24 cellular contexts compared by ENCODE assay signal in genomic region chr22:42625416-42625815, GRCh38. TPM values are rescaled to one million over a fixed set of nuclear protein-coding genes. Genes with fewer than 3 reads are reported as not detected.
DNase-seq lines count a peak whose midpoint lies in the region; ATAC-seq, FAIRE-seq and TF ChIP-seq lines count a peak whose summit lies in the region.
"Had no signal": no experiment of that assay in that cellular context is flagged by ENCODE, and none has a peak within 500 bp of the region (broad histone marks: within the 10 kb centered on the region; RNA-seq: fewer than 3 reads in every experiment).

No MANE protein-coding gene starts in this region.

- no peaks in the 10 kb centered on the region for H3K79me2 ChIP-seq in HepG2 (ENCODE audit: insufficient read depth, low read length)

- CTCF ChIA-PET in HepG2 (lab: Yijun Ruan, JAX; ENCODE audit: low intra/inter-chr PET ratio, low total read pairs) (no interaction called here), IMR-90 (lab: Yijun Ruan, JAX) (no interaction called here)

- peak overlapping the region; percentile 73 for H2AK9ac ChIP-seq in IMR-90 (replicated peaks; ENCODE audit: low read depth, low read length, poor library complexity)

- H2AFZ ChIP-seq in HepG2 (ENCODE audit: low read length) (no peak overlapping the region), IMR-90 (replicated peaks; ENCODE audit: low read length, poor library complexity) (no peak overlapping the region)
- H2AFZ ChIP-seq: GM23248 had no signal

- H3K4me2 ChIP-seq in HepG2 (ENCODE audit: low read depth, low read length), result no peak overlapping the region
- no peak overlapping the region for H3K4me2 ChIP-seq in IMR-90 (ENCODE audit: low read depth, low read length)
- H3K4me2 ChIP-seq: A549 had no signal

- WGBS in HepG2 (ENCODE audit: low lambda C conversion rate), result 96% methylated on average over 15 of the region's 15 CpGs
- WGBS in right lobe of liver (ENCODE audit: insufficient coverage, low coverage, low lambda C conversion rate, missing lambda C conversion rate), result 85% methylated on average over 10 of the region's 15 CpGs
- WGBS in IMR-90 (ENCODE audit: extremely low coverage in 2 of 2, insufficient read length in 1 of 2), 2 experiments, result 94% methylated on average over 6 of the region's 15 CpGs; no CpG with 5 or more reads in 1 of the 2 experiments

- peaks cover 0 to 34% of the 10 kb centered on the region in 2 experiments for H3K79me1 ChIP-seq in IMR-90 (ENCODE audit: low read depth in 1 of 2, low read length in 2 of 2)

- no peak overlapping the region for H3K56ac ChIP-seq in IMR-90 (ENCODE audit: extremely low read depth, insufficient read depth, low read length)

- peaks cover 26% of the 10 kb centered on the region for H3K36me3 Mint-ChIP-seq in osteocyte (ENCODE audit: unreplicated experiment)
- peaks cover 12% of the 10 kb centered on the region for H3K36me3 Mint-ChIP-seq in endothelial cell (ENCODE audit: low read depth, unreplicated experiment)

- no TSS peak for BruUV-seq in HepG2 (replicated peaks; lab: Mats Ljungman, UMichigan)
- BruUV-seq in IMR-90 (replicated peaks; lab: Mats Ljungman, UMichigan), result no TSS peak

- H3K27me3 ChIP-seq in HepG2 (ENCODE audit: control insufficient read depth in 1 of 2, insufficient read depth in 2 of 2, low read length in 2 of 2), result no peaks in the 10 kb centered on the region
- H3K27me3 ChIP-seq in right lobe of liver, result no peaks in the 10 kb centered on the region
- no peaks in the 10 kb centered on the region for H3K27me3 ChIP-seq in IMR-90 (ENCODE audit: control insufficient read depth, insufficient read depth, low read length)
- H3K27me3 ChIP-seq: BE2C had no signal

- H3K27me3 Mint-ChIP-seq in osteocyte (ENCODE audit: unreplicated experiment) (no peaks in the 10 kb centered on the region), endothelial cell (ENCODE audit: unreplicated experiment) (peaks cover 19% of the 10 kb centered on the region)
- H3K27me3 Mint-ChIP-seq: CD4-positive, CD25-positive, alpha-beta regulatory T cell had no signal

- H4K20me1 ChIP-seq in HepG2 (ENCODE audit: insufficient read depth, low read length) (peaks cover 9% of the 10 kb centered on the region), IMR-90 (ENCODE audit: insufficient read depth, low read length) (peaks cover 19% of the 10 kb centered on the region)

- H2BK20ac ChIP-seq in IMR-90 (ENCODE audit: low read depth, low read length), result no peak overlapping the region

- peaks cover 40 to 74% of the 10 kb centered on the region in 2 experiments for H3K36me3 ChIP-seq in HepG2 (replicated peaks in 1 of 2; ENCODE audit: control insufficient read depth in 1 of 2, insufficient read depth in 2 of 2, low read length in 2 of 2)
- H3K36me3 ChIP-seq in right lobe of liver, result peaks cover 5 to 56% (median 33%) of the 10 kb centered on the region in 4 donors
- H3K36me3 ChIP-seq in IMR-90 (ENCODE audit: control insufficient read depth, insufficient read depth, low read length), result peaks cover 60% of the 10 kb centered on the region

- no peak for FAIRE-seq in HepG2 (lab: Jason Lieb, UNC)
- FAIRE-seq: A549, G401.6, GM12892, GM19239, H1 had no signal

- H3K9me3 ChIP-seq in HepG2 (ENCODE audit: low read length), result no peaks in the 10 kb centered on the region
- no peaks in the 10 kb centered on the region for H3K9me3 ChIP-seq in right lobe of liver
- H3K9me3 ChIP-seq in IMR-90 (ENCODE audit: control insufficient read depth, insufficient read depth, low read length), result no peaks in the 10 kb centered on the region
- H3K9me3 ChIP-seq: A549, BE2C, Caco-2 had no signal

- POLR2A ChIA-PET in HepG2 (lab: Yijun Ruan, JAX), result interaction anchor here (0.9 to 4.5 kb wide), 2 partner anchors 10 to 18 kb away, joined by 3 to 20 read pairs; no protein-coding TSS in a partner anchor
- POLR2A ChIA-PET in IMR-90 (lab: Charles Lee; ENCODE audit: unreplicated experiment), result no interaction called here

- no peak overlapping the region for H4K8ac ChIP-seq in IMR-90 (ENCODE audit: low read depth in 2 of 2, low read length in 2 of 2)

- no peak overlapping the region for H3K18ac ChIP-seq in IMR-90 (ENCODE audit: low read depth, low read length)

- no peak overlapping the region for H2BK5ac ChIP-seq in IMR-90 (ENCODE audit: low read depth, low read length, poor library complexity, severe bottlenecking)

- no peak overlapping the region for H2BK120ac ChIP-seq in IMR-90 (ENCODE audit: low read depth, low read length)

- H3K23ac ChIP-seq in IMR-90 (ENCODE audit: low read depth, low read length), result no peak overlapping the region

- H3K4ac ChIP-seq in IMR-90 (ENCODE audit: low read depth, low read length), result no peak overlapping the region

- TF ChIP-seq EP300 in HepG2 (IDR thresholded peaks at IDR 0.05; ENCODE audit: low read depth in 2 of 2, low read length in 2 of 2) (no peak), HepG2 (CRISPR knock-in tag; IDR thresholded peaks at IDR 0.05; ENCODE audit: borderline replicate concordance) (no peak)

- H2BK15ac ChIP-seq in IMR-90 (ENCODE audit: low read depth, low read length), result no peak overlapping the region

- H3K9ac ChIP-seq in HepG2 (ENCODE audit: insufficient read depth, low read depth, low read length), result no peak overlapping the region
- H3K9ac ChIP-seq in IMR-90 (ENCODE audit: low read depth, low read length), result no peak overlapping the region
- H3K9ac ChIP-seq: GM23248 had no signal

- H3K4me1 ChIP-seq in HepG2 (ENCODE audit: insufficient read depth, low read length), result no peaks in the 10 kb centered on the region; the same call in 1 of the 2 replicates
- H3K4me1 ChIP-seq in right lobe of liver, result peaks cover 0 to 24% (median 0%) of the 10 kb centered on the region in 4 donors
- peaks cover 8% of the 10 kb centered on the region for H3K4me1 ChIP-seq in IMR-90 (ENCODE audit: control insufficient read depth, insufficient read depth, low read length)
- H3K4me1 ChIP-seq: BE2C, Caco-2 had no signal

- in situ Hi-C loops in HepG2 (cut with HindIII; ENCODE audit: extremely low pct_ligation_motif_present, low pct_unique_long_range_greater_than_20kb), result no loop called here
- in situ Hi-C loops in IMR-90 (cut with MboI; ENCODE audit: low sequenced_read_pairs), result no loop called here

- no peak overlapping the region for H4K91ac ChIP-seq in IMR-90 (ENCODE audit: insufficient read depth, low read depth, low read length)

- dilution Hi-C loops in IMR-90 (cut with HindIII; ENCODE audit: low sequenced_read_pairs, unreplicated experiment), result no loop called here

- no peak overlapping the region for H3K27ac ChIP-seq in HepG2 (ENCODE audit: extremely low read length, insufficient read depth, low read length)
- H3K27ac ChIP-seq in right lobe of liver, result no peak overlapping the region
- no peak overlapping the region for H3K27ac ChIP-seq in IMR-90 (ENCODE audit: insufficient read depth, low read length)
- H3K27ac ChIP-seq: C4-2B, GM23248 had no signal

- H3K14ac ChIP-seq in IMR-90 (replicated peaks; ENCODE audit: low read depth, low read length), result no peak overlapping the region

- no peak overlapping the region for H2AK5ac ChIP-seq in IMR-90 (ENCODE audit: low read depth, low read length)

- no peak overlapping the region for H3K4me3 Mint-ChIP-seq in osteocyte (ENCODE audit: unreplicated experiment)
- no peak overlapping the region for H3K4me3 Mint-ChIP-seq in endothelial cell (ENCODE audit: unreplicated experiment)
- H3K4me3 Mint-ChIP-seq: CD4-positive, CD25-positive, alpha-beta regulatory T cell; CD8-positive, alpha-beta T cell; H9 had no signal

- no peak for TF ChIP-seq RAD21 in HepG2 (CRISPR knock-in tag; IDR thresholded peaks at IDR 0.05)
- no peak for TF ChIP-seq RAD21 in IMR-90 (IDR thresholded peaks at IDR 0.05; ENCODE audit: low read length)

- no peaks in the 10 kb centered on the region for H3K9me3 Mint-ChIP-seq in osteocyte (ENCODE audit: unreplicated experiment)
- H3K9me3 Mint-ChIP-seq in endothelial cell (ENCODE audit: unreplicated experiment), result no peaks in the 10 kb centered on the region
- H3K9me3 Mint-ChIP-seq: CD4-positive, CD25-positive, alpha-beta regulatory T cell; CD8-positive, alpha-beta T cell; H9 had no signal

- no peak for TF ChIP-seq CTCF in HepG2 (CRISPR knock-in tag; IDR thresholded peaks at IDR 0.05)
- TF ChIP-seq CTCF in right lobe of liver (IDR thresholded peaks at IDR 0.05), result no peak
- no peak for TF ChIP-seq CTCF in IMR-90 (conservative IDR thresholded peaks at IDR 0.05; ENCODE audit: low read depth, low read length)
- TF ChIP-seq CTCF in osteocyte (IDR thresholded peaks at IDR 0.05), result no peak
- no peak for TF ChIP-seq CTCF in endothelial cell (IDR thresholded peaks at IDR 0.05; ENCODE audit: unreplicated experiment)

- H3K27ac Mint-ChIP-seq in osteocyte (ENCODE audit: unreplicated experiment) (peak overlapping the region; percentile 35), endothelial cell (ENCODE audit: unreplicated experiment) (no peak overlapping the region)
- H3K27ac Mint-ChIP-seq: CD4-positive, CD25-positive, alpha-beta regulatory T cell; CD8-positive, alpha-beta T cell; H9 had no signal

- H3K4me1 Mint-ChIP-seq in osteocyte (ENCODE audit: unreplicated experiment), result peaks cover 45% of the 10 kb centered on the region
- H3K4me1 Mint-ChIP-seq in endothelial cell (ENCODE audit: unreplicated experiment), result no peaks in the 10 kb centered on the region

- no peak overlapping the region for H3K4me3 ChIP-seq in HepG2 (replicated peaks in 1 of 3; ENCODE audit: insufficient read depth in 1 of 3, low read depth in 2 of 3, low read length in 3 of 3)
- H3K4me3 ChIP-seq in right lobe of liver, result no peak overlapping the region
- no peak overlapping the region for H3K4me3 ChIP-seq in IMR-90 (ENCODE audit: insufficient read depth, low read depth, low read length)
- H3K4me3 ChIP-seq: A549, GM23248 had no signal

- 0 out of 2 replicates have a peak, but pooled peaks cover 9% of the 10 kb centered on the region for H3K9me1 ChIP-seq in IMR-90 (ENCODE audit: insufficient read depth, low read length)

- no peak for ATAC-seq in HepG2
- ATAC-seq in right lobe of liver, result no peak
- no peak for ATAC-seq in IMR-90 (ENCODE audit: low read depth)
- ATAC-seq: A549; CD8-positive, alpha-beta T cell; HCT116 had no signal

- no peak overlapping the region for H4K5ac ChIP-seq in IMR-90 (ENCODE audit: low read depth, low read length)

- no peak for DNase-seq in HepG2 (ENCODE audit: low spot score)
- DNase-seq in right lobe of liver, result no peak
- no peak for DNase-seq in IMR-90
- DNase-seq in osteocyte (ENCODE audit: extremely low spot score, unreplicated experiment), result no peak
- DNase-seq in endothelial cell (ENCODE audit: low spot score), result no peak
- no peak for DNase-seq in nucleus accumbens (lab: John Stamatoyannopoulos, UW)
- DNase-seq: 8988T; ACHN; AML-193; BE2C; Caco-2; CD4-positive, CD25-positive, alpha-beta regulatory T cell; CD8-positive, alpha-beta T cell; DMS153; DND-41; GM23248; H9 had no signal

- intact Hi-C loops in HepG2 (cut with micrococcal nuclease; ENCODE audit: unreplicated experiment), result no loop called here
- intact Hi-C loops in right lobe of liver (cut with DNase I), result no loop called here
- intact Hi-C loops in IMR-90 (cut with micrococcal nuclease), result no loop called here

- TF ChIP-seq POLR2A in HepG2 (IDR thresholded peaks at IDR 0.05; ENCODE audit: insufficient read depth in 1 of 2, low read depth in 2 of 2, low read length in 2 of 2), result no peak
- no peak for TF ChIP-seq POLR2A in right lobe of liver (IDR thresholded peaks at IDR 0.05)
- TF ChIP-seq POLR2A in IMR-90 (IDR thresholded peaks at IDR 0.05; ENCODE audit: low read depth, low read length), result no peak

RNA-seq across cellular contexts. Expression of gene POLDIP3, which starts 10.7 kb away (rescaled TPM):
- total RNA-seq in HepG2 (2016; rRNA removed; fragmentation: Illumina TruSeq; extraction: Trizol) (47.4 and 64.1 TPM in 2 replicates), right lobe of liver (10 to 100 TPM; 17.1 to 22.6 (median 21.1) TPM), IMR-90 (2012; rRNA removed) (28.1 and 33.9 TPM in 2 replicates), osteocyte (77.8 and 77.9 TPM in 2 replicates), endothelial cell (ENCODE audit: unreplicated experiment) (50.0 TPM)
- 6.4 and 8.7 TPM in 2 replicates for total RNA-seq in HepG2 (2016; cell fraction: cytosol; rRNA removed; fragmentation: Illumina TruSeq; extraction: Trizol; ENCODE audit: low read depth)
- 45.0 and 57.8 TPM in 2 replicates for total RNA-seq in HepG2 (2016; cell fraction: insoluble cytoplasmic fraction; rRNA removed; fragmentation: Illumina TruSeq; extraction: Trizol)
- 23.2 TPM in 2 replicates for total RNA-seq in HepG2 (2016; cell fraction: membrane; rRNA removed; fragmentation: Illumina TruSeq; extraction: Trizol)
- total RNA-seq in HepG2 (2016; cell fraction: nucleus; rRNA removed; fragmentation: Illumina TruSeq; extraction: Trizol), result 32.4 and 36.4 TPM in 2 replicates
- polyA plus RNA-seq in HepG2 (2011; rRNA removed) (45.8 and 50.1 TPM in 2 replicates), IMR-90 (2012; rRNA removed) (43.6 and 45.4 TPM in 2 replicates)
- polyA plus RNA-seq in HepG2 (2011; cell fraction: cytosol; rRNA removed), result 28.7 TPM in 2 replicates
- 70.7 and 76.7 TPM in 2 replicates for polyA plus RNA-seq in HepG2 (2011; cell fraction: nucleus; rRNA removed)
- 62.0 and 63.4 TPM in 2 replicates for polyA plus RNA-seq in HepG2 (2012)
- 5.1 and 6.4 TPM in 2 replicates for polyA plus RNA-seq in HepG2 (2016; cell fraction: cytosol; fragmentation: Illumina TruSeq; extraction: Trizol; ENCODE audit: low read depth)
- 59.1 and 66.7 TPM in 2 replicates for polyA plus RNA-seq in HepG2 (2016; cell fraction: insoluble cytoplasmic fraction; fragmentation: Illumina TruSeq; extraction: Trizol; ENCODE audit: low read depth)
- polyA plus RNA-seq in HepG2 (2016; cell fraction: membrane; fragmentation: Illumina TruSeq; extraction: Trizol; ENCODE audit: low read depth), result 14.0 and 14.8 TPM in 2 replicates
- 53.9 and 54.2 TPM in 2 replicates for polyA plus RNA-seq in HepG2 (2016; cell fraction: nucleus; fragmentation: Illumina TruSeq; extraction: Trizol; ENCODE audit: insufficient read depth, low read depth)
- 46.1 and 58.4 TPM in 2 replicates for polyA minus RNA-seq in HepG2 (2011; rRNA and poly(A)+ RNA removed; ENCODE audit: low replicate concordance)
- polyA minus RNA-seq in HepG2 (2011; cell fraction: cytosol; rRNA and poly(A)+ RNA removed), result 29.3 and 32.2 TPM in 2 replicates
- 33.0 and 36.7 TPM in 2 replicates for polyA minus RNA-seq in HepG2 (2011; cell fraction: nucleus; rRNA and poly(A)+ RNA removed)
- polyA plus RNA-seq in IMR-90 (2012; cell fraction: cytosol; rRNA removed), result 23.9 and 40.0 TPM in 2 replicates
- 29.6 and 46.7 TPM in 2 replicates for polyA plus RNA-seq in IMR-90 (2012; cell fraction: nucleus; rRNA removed; ENCODE audit: low replicate concordance)

RNA-seq across cellular contexts. Expression of gene ATP5MGL, which starts 15.0 kb away (rescaled TPM):
- total RNA-seq in HepG2 (2016; rRNA removed; fragmentation: Illumina TruSeq; extraction: Trizol), result 0.97 TPM in 1 of 2 replicates, not detected in the other
- total RNA-seq in HepG2 (2016; cell fraction: cytosol; rRNA removed; fragmentation: Illumina TruSeq; extraction: Trizol; ENCODE audit: low read depth), result 0.35 TPM in 1 of 2 replicates, not detected in the other
- total RNA-seq in HepG2 (2016; cell fraction: insoluble cytoplasmic fraction; rRNA removed; fragmentation: Illumina TruSeq; extraction: Trizol), result 0.58 TPM in 1 of 2 replicates, not detected in the other
- total RNA-seq in HepG2 (2016; cell fraction: membrane; rRNA removed; fragmentation: Illumina TruSeq; extraction: Trizol), result not detected in 2 replicates
- total RNA-seq in HepG2 (2016; cell fraction: nucleus; rRNA removed; fragmentation: Illumina TruSeq; extraction: Trizol), result 0.69 and 1.2 TPM in 2 replicates
- polyA plus RNA-seq in HepG2 (2011; rRNA removed), result 0.40 and 0.50 TPM in 2 replicates
- polyA plus RNA-seq in HepG2 (2011; cell fraction: cytosol; rRNA removed), result not detected in 2 replicates
- polyA plus RNA-seq in HepG2 (2011; cell fraction: nucleus; rRNA removed), result 0.40 and 1.1 TPM in 2 replicates
- 0.21 TPM in 1 of 2 replicates, not detected in the other for polyA plus RNA-seq in HepG2 (2012)
- not detected in 2 replicates for polyA plus RNA-seq in HepG2 (2016; cell fraction: cytosol; fragmentation: Illumina TruSeq; extraction: Trizol; ENCODE audit: low read depth)
- polyA plus RNA-seq in HepG2 (2016; cell fraction: insoluble cytoplasmic fraction; fragmentation: Illumina TruSeq; extraction: Trizol; ENCODE audit: low read depth), result not detected in 2 replicates
- not detected in 2 replicates for polyA plus RNA-seq in HepG2 (2016; cell fraction: membrane; fragmentation: Illumina TruSeq; extraction: Trizol; ENCODE audit: low read depth)
- not detected in 2 replicates for polyA plus RNA-seq in HepG2 (2016; cell fraction: nucleus; fragmentation: Illumina TruSeq; extraction: Trizol; ENCODE audit: insufficient read depth, low read depth)
- 2.1 and 4.3 TPM in 2 replicates for polyA minus RNA-seq in HepG2 (2011; rRNA and poly(A)+ RNA removed; ENCODE audit: low replicate concordance)
- polyA minus RNA-seq in HepG2 (2011; cell fraction: cytosol; rRNA and poly(A)+ RNA removed), result not detected in 2 replicates
- 3.9 and 6.5 TPM in 2 replicates for polyA minus RNA-seq in HepG2 (2011; cell fraction: nucleus; rRNA and poly(A)+ RNA removed)
- under 1 TPM in 3 of 6 experiments, not detected in 3; 0.37 to 0.78 (median 0.68) TPM for total RNA-seq in right lobe of liver
- 0.18 TPM in 1 of 2 replicates, not detected in the other for total RNA-seq in IMR-90 (2012; rRNA removed)
- polyA plus RNA-seq in IMR-90 (2012; rRNA removed), result not detected in 2 replicates
- not detected in 2 replicates for polyA plus RNA-seq in IMR-90 (2012; cell fraction: cytosol; rRNA removed)
- polyA plus RNA-seq in IMR-90 (2012; cell fraction: nucleus; rRNA removed; ENCODE audit: low replicate concordance), result 0.10 TPM in 1 of 2 replicates, not detected in the other
- total RNA-seq in osteocyte, result 0.47 and 1.3 TPM in 2 replicates
- 0.82 TPM for total RNA-seq in endothelial cell (ENCODE audit: unreplicated experiment)
- total RNA-seq: GM23248 had no signal
- polyA plus RNA-seq: A549, GM23248 had no signal

RNA-seq across cellular contexts. Expression of gene CYB5R3, which starts 23.8 kb away (rescaled TPM):
- total RNA-seq in HepG2 (2016; rRNA removed; fragmentation: Illumina TruSeq; extraction: Trizol), result 31.5 and 32.4 TPM in 2 replicates
- 9.5 and 9.9 TPM in 2 replicates for total RNA-seq in HepG2 (2016; cell fraction: cytosol; rRNA removed; fragmentation: Illumina TruSeq; extraction: Trizol; ENCODE audit: low read depth)
- total RNA-seq in HepG2 (2016; cell fraction: insoluble cytoplasmic fraction; rRNA removed; fragmentation: Illumina TruSeq; extraction: Trizol), result 27.7 and 33.5 TPM in 2 replicates
- total RNA-seq in HepG2 (2016; cell fraction: membrane; rRNA removed; fragmentation: Illumina TruSeq; extraction: Trizol), result 19.2 and 24.7 TPM in 2 replicates
- total RNA-seq in HepG2 (2016; cell fraction: nucleus; rRNA removed; fragmentation: Illumina TruSeq; extraction: Trizol), result 26.9 and 30.5 TPM in 2 replicates
- polyA plus RNA-seq in HepG2 (2011; rRNA removed), result 305 and 347 TPM in 2 replicates
- polyA plus RNA-seq in HepG2 (2011; cell fraction: cytosol; rRNA removed), result 171 and 227 TPM in 2 replicates
- polyA plus RNA-seq in HepG2 (2011; cell fraction: nucleus; rRNA removed), result 180 and 209 TPM in 2 replicates
- polyA plus RNA-seq in HepG2 (2012), result 258 and 265 TPM in 2 replicates
- polyA plus RNA-seq in HepG2 (2016; cell fraction: cytosol; fragmentation: Illumina TruSeq; extraction: Trizol; ENCODE audit: low read depth), result 41.8 and 43.2 TPM in 2 replicates
- polyA plus RNA-seq in HepG2 (2016; cell fraction: insoluble cytoplasmic fraction; fragmentation: Illumina TruSeq; extraction: Trizol; ENCODE audit: low read depth), result 103 and 141 TPM in 2 replicates
- 69.2 and 69.5 TPM in 2 replicates for polyA plus RNA-seq in HepG2 (2016; cell fraction: membrane; fragmentation: Illumina TruSeq; extraction: Trizol; ENCODE audit: low read depth)
- 118 and 123 TPM in 2 replicates for polyA plus RNA-seq in HepG2 (2016; cell fraction: nucleus; fragmentation: Illumina TruSeq; extraction: Trizol; ENCODE audit: insufficient read depth, low read depth)
- 63.4 and 306 TPM in 2 replicates for polyA minus RNA-seq in HepG2 (2011; rRNA and poly(A)+ RNA removed; ENCODE audit: low replicate concordance)
- 173 and 208 TPM in 2 replicates for polyA minus RNA-seq in HepG2 (2011; cell fraction: cytosol; rRNA and poly(A)+ RNA removed)
- 50.5 and 63.4 TPM in 2 replicates for polyA minus RNA-seq in HepG2 (2011; cell fraction: nucleus; rRNA and poly(A)+ RNA removed)
- total RNA-seq in right lobe of liver, result 100 to 1,000 TPM; 146 to 211 (median 170) TPM
- total RNA-seq in IMR-90 (2012; rRNA removed), result 37.5 and 44.1 TPM in 2 replicates
- 362 and 405 TPM in 2 replicates for polyA plus RNA-seq in IMR-90 (2012; rRNA removed)
- 217 and 450 TPM in 2 replicates for polyA plus RNA-seq in IMR-90 (2012; cell fraction: cytosol; rRNA removed)
- polyA plus RNA-seq in IMR-90 (2012; cell fraction: nucleus; rRNA removed; ENCODE audit: low replicate concordance), result 98.1 and 215 TPM in 2 replicates
- total RNA-seq in osteocyte, result 408 and 430 TPM in 2 replicates
- total RNA-seq in endothelial cell (ENCODE audit: unreplicated experiment), result 125 TPM
